ENCODE assay signal across 18 cellular contexts in genomic region chr12:124114316-124114715, GRCh38.
DNase-seq lines count a peak whose midpoint lies in the region; ATAC-seq and TF ChIP-seq lines count a peak whose summit lies in the region.
"Had no signal": no experiment of that assay in that cellular context is flagged by ENCODE, and none has a peak within 500 bp of the region (broad histone marks: within the 10 kb centered on the region; RNA-seq: fewer than 3 reads in every experiment).

No MANE protein-coding gene starts in this region.

- H3K9me2 ChIP-seq in Karpas-422 (replicated peaks; ENCODE audit: insufficient read depth, low read length) = no peaks in the 10 kb centered on the region

- no peak for TF ChIP-seq CTCF in GM13977 (IDR thresholded peaks at IDR 0.05; ENCODE audit: extremely low read depth, insufficient read depth, missing control alignments)

- H3K4me1 ChIP-seq in Karpas-422 (ENCODE audit: low read length) = no peaks in the 10 kb centered on the region

- in situ Hi-C loops in SK-MEL-5 (cut with HindIII; ENCODE audit: low pct_unique_long_range_greater_than_20kb, low sequenced_read_pairs) (no loop called here), GM13977 (cut with MboI; ENCODE audit: low pct_unique_long_range_greater_than_20kb, low sequenced_read_pairs, unreplicated experiment) (no loop called here)

- DNase-seq in Karpas-422 = peak; percentile 28
- peak; percentile 89 for DNase-seq in SK-MEL-5 (ENCODE audit: low read depth, low spot score)
- DNase-seq in foreskin melanocyte = peak; percentile 14
- DNase-seq in activated effector memory CD4-positive, alpha-beta T cell treated with Interleukin-2 at 50 U/mL for 16 hours = no peak
- no peak for DNase-seq in GM13977 (ENCODE audit: low spot score)
- DNase-seq: 8988T; ACHN; CD4-positive, alpha-beta T cell; CD8-positive, alpha-beta T cell; COR-L47; DMS 273 treated with DMSO at 0.1 percent for 48 hours; DMS153; DMS53; DMS79 treated with DMSO at 0.1 percent for 48 hours; GF-D8 had no signal

- H3K27ac ChIP-seq in Karpas-422 (ENCODE audit: low read length) = no peak overlapping the region
- H3K27ac ChIP-seq: BLaER1 treated with 17β-estradiol and CSF1 and Interleukin-3, amounts not matched to agents 10 nM and 100 nM; C4-2B had no signal

- H3K4me2 ChIP-seq in Karpas-422 (ENCODE audit: low read depth, low read length, poor library complexity, severe bottlenecking) = no peak overlapping the region
- H3K4me2 ChIP-seq: BLaER1 treated with 17β-estradiol and CSF1 and Interleukin-3, amounts not matched to agents 10 nM and 100 nM had no signal

- H3K9ac ChIP-seq in Karpas-422 (ENCODE audit: low read length) = no peak overlapping the region
- H3K9ac ChIP-seq: BLaER1 treated with 17β-estradiol and CSF1 and Interleukin-3, amounts not matched to agents 10 nM and 100 nM had no signal

- no peaks in the 10 kb centered on the region for H3K36me3 ChIP-seq in Karpas-422 (ENCODE audit: insufficient read depth, low read length)
- H3K36me3 ChIP-seq: BLaER1 treated with 17β-estradiol and CSF1 and Interleukin-3, amounts not matched to agents 10 nM and 100 nM had no signal

- no peaks in the 10 kb centered on the region for H3K79me2 ChIP-seq in Karpas-422 (ENCODE audit: low read length)

- peaks cover 2% of the 10 kb centered on the region; the same call in 1 of the 2 replicates for H3K9me3 ChIP-seq in Karpas-422 (ENCODE audit: low read length)

- no peak overlapping the region for H3K4me3 ChIP-seq in Karpas-422 (ENCODE audit: low read length)
- H3K4me3 ChIP-seq: BLaER1 treated with 17β-estradiol and CSF1 and Interleukin-3, amounts not matched to agents 10 nM and 100 nM had no signal

- H3K27me3 ChIP-seq in Karpas-422 (ENCODE audit: low read length) = no peaks in the 10 kb centered on the region; the same call in 1 of the 2 replicates
- H3K27me3 ChIP-seq: BLaER1 treated with 17β-estradiol and CSF1 and Interleukin-3, amounts not matched to agents 10 nM and 100 nM had no signal

- no peaks in the 10 kb centered on the region for H4K20me1 ChIP-seq in Karpas-422 (ENCODE audit: insufficient read depth, low read depth, low read length)
- H4K20me1 ChIP-seq: BLaER1 treated with 17β-estradiol and CSF1 and Interleukin-3, amounts not matched to agents 10 nM and 100 nM had no signal

- no peak overlapping the region for H2AFZ ChIP-seq in Karpas-422 (ENCODE audit: low read length)

- no peak for ATAC-seq in HG03457 (IDR thresholded peaks at IDR 0.05; ENCODE audit: unreplicated experiment)
- ATAC-seq: CD8-positive, alpha-beta T cell had no signal

Comparison
In these comparisons a context has a peak if more than half of its experiments do, and no peak if none do; other contexts are left out.
1. DNase-seq: peak in Karpas-422 (single experiment), SK-MEL-5 (single experiment) and foreskin melanocyte (single experiment); none in activated effector memory CD4-positive, alpha-beta T cell treated with Interleukin-2 at 50 U/mL for 16 hours (single experiment) and GM13977 (single experiment).